ENCODE assay signal across 11 cellular contexts in the genomic region with DNA sequence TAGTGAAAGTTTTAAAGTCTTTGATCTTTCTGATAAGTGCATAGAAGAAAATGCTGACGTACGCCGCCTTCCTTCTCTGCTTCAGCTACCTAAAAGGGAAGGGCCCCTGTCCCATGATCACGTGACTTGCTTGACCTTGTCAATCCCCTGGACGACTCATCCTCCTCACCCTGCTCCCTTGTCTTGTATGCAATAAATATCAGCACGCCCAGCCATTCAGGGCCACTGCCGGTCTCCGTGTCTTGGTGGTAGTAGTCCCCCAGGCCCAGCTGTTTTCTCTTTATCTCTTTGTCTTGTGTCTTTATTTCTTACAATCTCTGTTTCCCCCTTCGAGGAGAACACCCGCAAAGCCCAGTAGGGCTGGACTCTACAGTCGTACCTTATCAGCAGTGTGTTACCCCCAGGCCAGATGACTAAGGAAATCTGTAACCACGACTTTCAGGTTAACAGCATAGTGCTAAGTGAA. TPM values are rescaled to one million over a fixed set of nuclear protein-coding genes. Genes with fewer than 3 reads are reported as not detected.
DNase-seq lines count a peak whose midpoint lies in the region; ATAC-seq and TF ChIP-seq lines count a peak whose summit lies in the region.
"Had no signal": no experiment of that assay in that cellular context is flagged by ENCODE, and none has a peak within 500 bp of the region (broad histone marks: within the 10 kb centered on the region; RNA-seq: fewer than 3 reads in every experiment).

No MANE protein-coding gene starts in this region.

- dilution Hi-C loops in IMR-90 (cut with HindIII; ENCODE audit: low sequenced_read_pairs, unreplicated experiment), result no loop called here

- TF ChIP-seq POLR2A in IMR-90 (IDR thresholded peaks at IDR 0.05; ENCODE audit: low read depth, low read length), result no peak

- no peak overlapping the region for H3K4ac ChIP-seq in IMR-90 (ENCODE audit: low read depth, low read length)

- POLR2A ChIA-PET in IMR-90 (lab: Charles Lee; ENCODE audit: unreplicated experiment), result no interaction called here

- H3K4me3 ChIP-seq in IMR-90 (ENCODE audit: insufficient read depth, low read depth, low read length) (no peak overlapping the region), neutrophil (ENCODE audit: low read depth in 1 of 2, low read length in 1 of 2) (no peak overlapping the region)

- peaks cover 37% of the 10 kb centered on the region for H4K20me1 ChIP-seq in IMR-90 (ENCODE audit: insufficient read depth, low read length)

- no peak overlapping the region for H2AFZ ChIP-seq in IMR-90 (replicated peaks; ENCODE audit: low read length, poor library complexity)

- no peak overlapping the region for H3K4me2 ChIP-seq in IMR-90 (ENCODE audit: low read depth, low read length)

- no peak overlapping the region for H4K5ac ChIP-seq in IMR-90 (ENCODE audit: low read depth, low read length)

- H3K4me1 ChIP-seq in IMR-90 (ENCODE audit: control insufficient read depth, insufficient read depth, low read length) (peaks cover 4% of the 10 kb centered on the region; the same call in 1 of the 2 replicates), neutrophil (ENCODE audit: control insufficient read depth in 1 of 2, insufficient read depth in 1 of 2, low read depth in 1 of 2, low read length in 1 of 2) (peaks cover 39 to 40% of the 10 kb centered on the region in 2 experiments)

- H3K9me1 ChIP-seq in IMR-90 (ENCODE audit: insufficient read depth, low read length), result no peaks in the 10 kb centered on the region; the same call in 1 of the 2 replicates

- no peaks in the 10 kb centered on the region for H3K27me3 Mint-ChIP-seq in T-helper 17 cell
- no peaks in the 10 kb centered on the region for H3K27me3 Mint-ChIP-seq in activated naive CD8-positive, alpha-beta T cell treated with anti-CD3 and anti-CD28 coated beads, Interleukin-2, amount 50 U/mL, for 24 hours

- H2AK5ac ChIP-seq in IMR-90 (ENCODE audit: low read depth, low read length), result no peak overlapping the region

- no peak overlapping the region for H2BK120ac ChIP-seq in IMR-90 (ENCODE audit: low read depth, low read length)

- no peak overlapping the region for H3K56ac ChIP-seq in IMR-90 (ENCODE audit: extremely low read depth, insufficient read depth, low read length)

- H3K36me3 ChIP-seq in IMR-90 (ENCODE audit: control insufficient read depth, insufficient read depth, low read length), result peaks cover 50% of the 10 kb centered on the region
- H3K36me3 ChIP-seq in neutrophil, result peaks cover 85% of the 10 kb centered on the region

- DNase-seq in IMR-90 (peak; percentile 44), T-helper 17 cell (peak in 1 of 3 donors; percentile 13), GM13976 (ENCODE audit: low spot score) (no peak), putamen (ENCODE audit: low spot score) (no peak), medulla oblongata (ENCODE audit: extremely low spot score) (no peak)
- no peak for DNase-seq in activated naive CD8-positive, alpha-beta T cell treated with anti-CD3 and anti-CD28 coated beads, Interleukin-2, amount 50 U/mL, for 24 hours
- DNase-seq: NCI-H1417, substantia nigra had no signal

- WGBS in IMR-90 (ENCODE audit: extremely low coverage in 2 of 2, insufficient read length in 1 of 2), 2 experiments, result no CpG with 5 or more reads among the region's 12 CpGs

- no peak overlapping the region; the same call in 1 of the 2 replicates for H3K27ac ChIP-seq in IMR-90 (ENCODE audit: insufficient read depth, low read length)
- H3K27ac ChIP-seq in neutrophil, result peak overlapping the region; percentile 61
- H3K27ac ChIP-seq: VCaP had no signal

- peak overlapping the region; percentile 98 for H3K27ac Mint-ChIP-seq in T-helper 17 cell
- H3K27ac Mint-ChIP-seq in activated naive CD8-positive, alpha-beta T cell treated with anti-CD3 and anti-CD28 coated beads, Interleukin-2, amount 50 U/mL, for 24 hours, result peak overlapping the region; percentile 74

- in situ Hi-C loops in IMR-90 (cut with MboI; ENCODE audit: low sequenced_read_pairs), result no loop called here
- in situ Hi-C loops in GM13976 (cut with MboI; ENCODE audit: low sequenced_read_pairs, unreplicated experiment), result no loop called here

- no peaks in the 10 kb centered on the region for H3K9me3 ChIP-seq in IMR-90 (ENCODE audit: control insufficient read depth, insufficient read depth, low read length)
- no peaks in the 10 kb centered on the region for H3K9me3 ChIP-seq in T-helper 17 cell (ENCODE audit: control insufficient read depth, low read length, poor library complexity, severe bottlenecking)
- no peaks in the 10 kb centered on the region for H3K9me3 ChIP-seq in neutrophil

- CTCF ChIA-PET in IMR-90 (lab: Yijun Ruan, JAX), result no interaction called here

- peaks cover 32 to 67% of the 10 kb centered on the region in 2 experiments for H3K79me1 ChIP-seq in IMR-90 (ENCODE audit: low read depth in 1 of 2, low read length in 2 of 2)

- no peak overlapping the region for H3K14ac ChIP-seq in IMR-90 (replicated peaks; ENCODE audit: low read depth, low read length)

- no peak overlapping the region for H4K91ac ChIP-seq in IMR-90 (ENCODE audit: insufficient read depth, low read depth, low read length)

- intact Hi-C loops in IMR-90 (cut with micrococcal nuclease), result loop anchor here (5.0 kb wide), 1 partner anchor 92 kb away; no protein-coding TSS in a partner anchor

- TF ChIP-seq CTCF in IMR-90 (conservative IDR thresholded peaks at IDR 0.05; ENCODE audit: low read depth, low read length) (no peak), neutrophil (IDR thresholded peaks at IDR 0.05) (no peak), GM13976 (IDR thresholded peaks at IDR 0.05; ENCODE audit: borderline replicate concordance, control extremely low read depth, extremely low read depth, insufficient read depth, missing control alignments) (no peak)

- no peak overlapping the region for H2BK15ac ChIP-seq in IMR-90 (ENCODE audit: low read depth, low read length)

- no peak overlapping the region for H3K23ac ChIP-seq in IMR-90 (ENCODE audit: low read depth, low read length)

- H3K4me3 Mint-ChIP-seq in T-helper 17 cell, result peak overlapping the region; percentile 85
- H3K4me3 Mint-ChIP-seq in activated naive CD8-positive, alpha-beta T cell treated with anti-CD3 and anti-CD28 coated beads, Interleukin-2, amount 50 U/mL, for 24 hours, result peak overlapping the region; percentile 47

- H4K8ac ChIP-seq in IMR-90 (ENCODE audit: low read depth in 2 of 2, low read length in 2 of 2), result no peak overlapping the region

- H2BK20ac ChIP-seq in IMR-90 (ENCODE audit: low read depth, low read length), result no peak overlapping the region

- H3K4me1 Mint-ChIP-seq in T-helper 17 cell, result peaks cover 68% of the 10 kb centered on the region
- H3K4me1 Mint-ChIP-seq in activated naive CD8-positive, alpha-beta T cell treated with anti-CD3 and anti-CD28 coated beads, Interleukin-2, amount 50 U/mL, for 24 hours, result peaks cover 82% of the 10 kb centered on the region

- BruUV-seq in IMR-90 (replicated peaks; lab: Mats Ljungman, UMichigan), result no TSS peak

- no peak for TF ChIP-seq RAD21 in IMR-90 (IDR thresholded peaks at IDR 0.05; ENCODE audit: low read length)

- H3K36me3 Mint-ChIP-seq in T-helper 17 cell (ENCODE audit: low read depth), result peaks cover 13% of the 10 kb centered on the region
- H3K36me3 Mint-ChIP-seq in activated naive CD8-positive, alpha-beta T cell treated with anti-CD3 and anti-CD28 coated beads, Interleukin-2, amount 50 U/mL, for 24 hours (ENCODE audit: low read depth), result peaks cover 73% of the 10 kb centered on the region

- ATAC-seq in IMR-90 (ENCODE audit: low read depth) (no peak), T-helper 17 cell (no peak), HG02678 (IDR thresholded peaks at IDR 0.05; ENCODE audit: unreplicated experiment) (no peak)
- peak; percentile 88 for ATAC-seq in activated naive CD8-positive, alpha-beta T cell treated with anti-CD3 and anti-CD28 coated beads, Interleukin-2, amount 50 U/mL, for 24 hours

- H3K9me3 Mint-ChIP-seq in activated naive CD8-positive, alpha-beta T cell treated with anti-CD3 and anti-CD28 coated beads, Interleukin-2, amount 50 U/mL, for 24 hours, result no peaks in the 10 kb centered on the region

- no peak overlapping the region for H2AK9ac ChIP-seq in IMR-90 (replicated peaks; ENCODE audit: low read depth, low read length, poor library complexity)

- H3K9ac ChIP-seq in IMR-90 (ENCODE audit: low read depth, low read length), result no peak overlapping the region

- H3K18ac ChIP-seq in IMR-90 (ENCODE audit: low read depth, low read length), result no peak overlapping the region

- H2BK5ac ChIP-seq in IMR-90 (ENCODE audit: low read depth, low read length, poor library complexity, severe bottlenecking), result no peak overlapping the region

- H3K27me3 ChIP-seq in IMR-90 (ENCODE audit: control insufficient read depth, insufficient read depth, low read length) (no peaks in the 10 kb centered on the region), neutrophil (no peaks in the 10 kb centered on the region)

TF ChIP-seq in IMR-90, 13 proteins besides CTCF, POLR2A, EP300 and RAD21 (continues in another document):
- TF ChIP-seq MAFK (IDR thresholded peaks at IDR 0.05; ENCODE audit: low read depth, low read length) (no peak), BHLHE40 (IDR thresholded peaks at IDR 0.05; ENCODE audit: low read depth, low read length) (no peak), CEBPB (IDR thresholded peaks at IDR 0.05; ENCODE audit: low read depth, low read length) (no peak), SMC3 (IDR thresholded peaks at IDR 0.05; ENCODE audit: low read depth, low read length) (no peak), NFE2L2 (IDR thresholded peaks at IDR 0.05; ENCODE audit: low read depth, low read length) (no peak), MXI1 (IDR thresholded peaks at IDR 0.05; ENCODE audit: borderline replicate concordance, low read depth, low read length) (no peak), USF2 (IDR thresholded peaks at IDR 0.05; ENCODE audit: low read depth, low read length) (no peak), RCOR1 (IDR thresholded peaks at IDR 0.05; ENCODE audit: insufficient replicate concordance, low read length) (no peak), RFX5 (IDR thresholded peaks at IDR 0.05; ENCODE audit: low read depth, low read length) (no peak), FOS (IDR thresholded peaks at IDR 0.05; ENCODE audit: low read depth, low read length) (no peak), MAZ (IDR thresholded peaks at IDR 0.05; ENCODE audit: borderline replicate concordance, low read depth, low read length) (no peak), CHD1 (IDR thresholded peaks at IDR 0.05; ENCODE audit: low read depth, low read length) (no peak)

RNA-seq across cellular contexts. Expression of gene NUP50, which starts 6.3 kb away (rescaled TPM):
- total RNA-seq in IMR-90 (2012; rRNA removed), result 61.1 and 65.4 TPM in 2 replicates
- polyA plus RNA-seq in IMR-90 (2012; rRNA removed), result 10.3 and 12.8 TPM in 2 replicates
- polyA plus RNA-seq in IMR-90 (2012; cell fraction: cytosol; rRNA removed), result 6.0 and 7.5 TPM in 2 replicates
- 5.9 and 17.2 TPM in 2 replicates for polyA plus RNA-seq in IMR-90 (2012; cell fraction: nucleus; rRNA removed; ENCODE audit: low replicate concordance)
- total RNA-seq in T-helper 17 cell, result 10 to 100 TPM; 89.3 to 99.2 TPM
